8 cellular contexts compared by ENCODE assay signal in genomic region chr10:104337985-104338735, GRCh38. TPM values are rescaled to one million over a fixed set of nuclear protein-coding genes. Genes with fewer than 3 reads are reported as not detected.
A peak's percentile ranks its signal among the peaks of the same experiment; 100 is the strongest.
DNase-seq lines count a peak whose midpoint lies in the region; ATAC-seq and TF ChIP-seq lines count a peak whose summit lies in the region.

Gene ITPRIP (minus strand): TSS chr10:104338465. CDS start chr10:104316051, 22,414 bp downstream.

- peak within 1 kb of the TSS; percentile 12 for H3K14ac ChIP-seq in neuronal stem cell (ENCODE audit: low read length)

- H3K27ac ChIP-seq in foreskin keratinocyte (peak within 1 kb of the TSS; percentile 97), neuronal stem cell (replicated peaks; ENCODE audit: low read length) (peak within 1 kb of the TSS; percentile 83), thoracic aorta (peak within 1 kb of the TSS; percentile 99 to 100)

- H4K91ac ChIP-seq in neuronal stem cell (ENCODE audit: low read depth, low read length, poor library complexity) = peak within 1 kb of the TSS; percentile 13

- no CpG with 5 or more reads among the region's 70 CpGs for WGBS in neuronal stem cell (ENCODE audit: extremely low coverage in 2 of 2, insufficient read length in 2 of 2, insufficient replicate concordance in 1 of 2), 2 donors

- DNase-seq in CD14-positive monocyte (ENCODE audit: low spot score) (peak; percentile 79), GM19238 (ENCODE audit: insufficient read length, low spot score) (peak; percentile 49), activated gamma-delta T cell (lab: John Stamatoyannopoulos, UW) (peak; percentile 59), foreskin keratinocyte (peak in 1 of 2 donors; percentile 82), neuronal stem cell (ENCODE audit: low spot score) (peak; percentile 73), thoracic aorta (ENCODE audit: low spot score) (no peak)

- H3K4me1 ChIP-seq in foreskin keratinocyte (peaks cover 27% of the 10 kb centered on the region), neuronal stem cell (ENCODE audit: control insufficient read depth in 2 of 2, insufficient read depth in 1 of 2, low read depth in 1 of 2, low read length in 2 of 2) (peaks cover 16% of the 10 kb centered on the region in 2 donors), thoracic aorta (ENCODE audit: control insufficient read depth in 1 of 2, low read depth in 2 of 2) (peaks cover 34 to 44% of the 10 kb centered on the region in 2 donors)

- no peak within 1 kb of the TSS for H2BK120ac ChIP-seq in neuronal stem cell (ENCODE audit: low read depth, low read length)

- no peak within 1 kb of the TSS for H3K4ac ChIP-seq in neuronal stem cell (ENCODE audit: low read length)

- peak within 1 kb of the TSS; percentile 78 for H3K18ac ChIP-seq in neuronal stem cell (ENCODE audit: low read length)

- H3K4me2 ChIP-seq in neuronal stem cell (ENCODE audit: insufficient read depth, low read length, poor library complexity, severe bottlenecking) = peak within 1 kb of the TSS; percentile 90

- peak within 1 kb of the TSS; percentile 52 for H2BK15ac ChIP-seq in neuronal stem cell (ENCODE audit: low read length)

- H3K9me3 Mint-ChIP-seq in CD14-positive monocyte = peaks cover 0 to 1% (median 0%) of the 10 kb centered on the region in 7 donors

- H3K4me1 Mint-ChIP-seq in CD14-positive monocyte = peaks cover 55% of the 10 kb centered on the region

- TF ChIP-seq CTCF in CD14-positive monocyte (IDR thresholded peaks at IDR 0.05) (no peak), foreskin keratinocyte (conservative IDR thresholded peaks at IDR 0.05) (peak; percentile 29), thoracic aorta (IDR thresholded peaks at IDR 0.05) (peak; percentile 11)

- peak within 1 kb of the TSS; percentile 89 for H3K4me3 ChIP-seq in neuronal stem cell (ENCODE audit: low read length in 2 of 2)
- peak within 1 kb of the TSS; percentile 99 for H3K4me3 ChIP-seq in thoracic aorta

- peaks cover 2 to 9% (median 4%) of the 10 kb centered on the region in 3 donors for H3K27me3 Mint-ChIP-seq in CD14-positive monocyte (ENCODE audit: low read depth in 3 of 3)

- peaks cover 6% of the 10 kb centered on the region for H3K79me1 ChIP-seq in neuronal stem cell (ENCODE audit: low read depth, low read length)

- H2BK12ac ChIP-seq in neuronal stem cell (ENCODE audit: low read length) = no peak within 1 kb of the TSS

- ATAC-seq in HG03439 (IDR thresholded peaks at IDR 0.05; ENCODE audit: unreplicated experiment) (peak; percentile 65), foreskin keratinocyte (peak; percentile 63), thoracic aorta (ENCODE audit: insufficient number of reproducible peaks, low FRiP score, low read depth) (peak; percentile 67)

- H2AK5ac ChIP-seq in neuronal stem cell (ENCODE audit: low read depth, low read length) = no peak within 1 kb of the TSS

- H3K36me3 ChIP-seq in neuronal stem cell (replicated peaks in 1 of 2; ENCODE audit: control insufficient read depth in 2 of 2, insufficient read depth in 2 of 2, low read length in 2 of 2) = peaks cover 0 to 22% of the 10 kb centered on the region in 2 donors
- no peaks in the 10 kb centered on the region for H3K36me3 ChIP-seq in thoracic aorta

- no peak within 1 kb of the TSS for H4K8ac ChIP-seq in neuronal stem cell (ENCODE audit: low read depth, low read length)

- peak; percentile 87 for TF ChIP-seq POLR2A in Raji (IDR thresholded peaks at IDR 0.05; ENCODE audit: insufficient read depth, low read depth, low read length)

- H3K23ac ChIP-seq in neuronal stem cell (ENCODE audit: low read depth, low read length, poor library complexity) = peak within 1 kb of the TSS; percentile 34

- no peaks in the 10 kb centered on the region for H3K27me3 ChIP-seq in foreskin keratinocyte
- H3K27me3 ChIP-seq in neuronal stem cell (ENCODE audit: control insufficient read depth in 3 of 3, insufficient read depth in 3 of 3, low read depth in 1 of 3, low read length in 3 of 3) = peaks cover 0 to 19% (median 0%) of the 10 kb centered on the region in 3 experiments
- no peaks in the 10 kb centered on the region for H3K27me3 ChIP-seq in thoracic aorta (replicated peaks; ENCODE audit: insufficient read depth)

- no peaks in the 10 kb centered on the region for H3K9me3 ChIP-seq in neuronal stem cell (replicated peaks in 1 of 2; ENCODE audit: control insufficient read depth in 2 of 2, insufficient read depth in 1 of 2, low read depth in 1 of 2, low read length in 2 of 2)
- no peaks in the 10 kb centered on the region for H3K9me3 ChIP-seq in thoracic aorta

- H3K9ac ChIP-seq in neuronal stem cell (ENCODE audit: low read depth, low read length, poor library complexity) = peak within 1 kb of the TSS; percentile 91

- peaks cover 21 to 29% of the 10 kb centered on the region in 2 donors for H3K36me3 Mint-ChIP-seq in CD14-positive monocyte

- peak within 1 kb of the TSS; percentile 98 for H2AFZ ChIP-seq in neuronal stem cell (ENCODE audit: low read length)

- H3K27ac Mint-ChIP-seq in CD14-positive monocyte = peak within 1 kb of the TSS; percentile 99 to 100 (median 100)

- H3K4me3 Mint-ChIP-seq in CD14-positive monocyte = peak within 1 kb of the TSS; percentile 92 to 99

- H2BK5ac ChIP-seq in neuronal stem cell (ENCODE audit: low read length) = peak within 1 kb of the TSS; percentile 79

- intact Hi-C loops in CD14-positive monocyte (cut with micrococcal nuclease) = loop anchor here in 1 of 2 donors (1.0 to 2.0 kb wide), 2 partner anchors 9 to 13 kb away; no protein-coding TSS in a partner anchor

RNA-seq across cellular contexts. Expression of gene ITPRIP, which starts in this region (rescaled TPM):
- polyA plus RNA-seq in CD14-positive monocyte (10 to 100 TPM; 27.5 to 35.7 TPM), foreskin keratinocyte (11.2 and 11.3 TPM in 2 replicates)
- total RNA-seq in foreskin keratinocyte (12.3 and 12.4 TPM in 2 replicates), thoracic aorta (10 to 100 TPM; 55.6 to 59.2 TPM)
- polyA plus RNA-seq in neuronal stem cell (2013, experiment 1 of 2) = 2.3 TPM
- 2.1 TPM for polyA plus RNA-seq in neuronal stem cell (2013, experiment 2 of 2)
